In genomic region chr2:85577386-85578242, GRCh38 we compare ENCODE assay signal across 2 cellular contexts.
TF ChIP-seq lines count a peak whose summit lies in the region.

TSS of gene VAMP8 (plus strand) at chr2:85577586. CDS start at chr2:85577647, 61 bp downstream.

TF ChIP-seq in GM12878, 131 proteins besides CTCF, POLR2A, EP300 and RAD21 (continued from another document):
- TF ChIP-seq E4F1 (IDR thresholded peaks at IDR 0.05; ENCODE audit: borderline replicate concordance, partially characterized antibody) (peak; percentile 21), CREB1 (IDR thresholded peaks at IDR 0.05; ENCODE audit: low read depth) (0 out of 2 replicates have a peak, but pooled peaks have one; percentile 26), RELB (IDR thresholded peaks at IDR 0.05; ENCODE audit: low read depth) (peak; percentile 13; the same call in 1 of the 2 replicates), HDGF (IDR thresholded peaks at IDR 0.05) (peak; percentile 77; the same call in 1 of the 2 replicates), POLR2AphosphoS5 (IDR thresholded peaks at IDR 0.05; ENCODE audit: low read length) (peak; percentile 44; the same call in 1 of the 2 replicates)

TF ChIP-seq in SK-N-SH, 30 proteins besides CTCF, POLR2A, EP300 and RAD21 (continued from another document):
- no peak for TF ChIP-seq FOXJ3 (CRISPR knock-in tag; IDR thresholded peaks at IDR 0.05)
- TF ChIP-seq SMC3 (IDR thresholded peaks at IDR 0.05; ENCODE audit: low read depth, low read length), result no peak
- TF ChIP-seq MAX (IDR thresholded peaks at IDR 0.05; ENCODE audit: low read depth), result no peak
- no peak for TF ChIP-seq RCOR1 (IDR thresholded peaks at IDR 0.05; ENCODE audit: low read length)
- TF ChIP-seq NFIC (IDR thresholded peaks at IDR 0.05; ENCODE audit: borderline replicate concordance), result no peak
- no peak for TF ChIP-seq TCF12 (IDR thresholded peaks at IDR 0.05)
- no peak for TF ChIP-seq ELF1 (IDR thresholded peaks at IDR 0.05)
TF ChIP-seq in SK-N-SH: peak in this region for 0.
